6 cellular contexts compared by ENCODE assay signal in genomic region chr20:62367483-62368302, GRCh38. TPM values are rescaled to one million over a fixed set of nuclear protein-coding genes. Genes with fewer than 3 reads are reported as not detected.
DNase-seq lines count a peak whose midpoint lies in the region; ATAC-seq and TF ChIP-seq lines count a peak whose summit lies in the region.

No MANE protein-coding gene starts in this region.

- CTCF ChIA-PET in PC-9 (lab: Charles Lee), result interaction anchor here (0.7 to 1.0 kb wide), 3 partner anchors 15 to 424 kb away, joined by 4 to 11 read pairs (median 5); no protein-coding TSS in a partner anchor

- no peaks in the 10 kb centered on the region for H3K9me2 ChIP-seq in PC-9 (ENCODE audit: insufficient read depth)

- H3K4me3 ChIP-seq in PC-9, result peak overlapping the region; percentile 58; the same call in 1 of the 2 replicates
- H3K4me3 ChIP-seq in right cardiac atrium (ENCODE audit: low read length), result peak overlapping the region; percentile 84
- H3K4me3 ChIP-seq in urinary bladder (ENCODE audit: low read depth, low read length), result peak overlapping the region; percentile 80

- H4K20me1 ChIP-seq in PC-9 (ENCODE audit: insufficient read depth), result peaks cover 11% of the 10 kb centered on the region; the same call in 1 of the 2 replicates

- 0 out of 2 replicates have a peak, but pooled peaks cover 5% of the 10 kb centered on the region for H3K36me3 ChIP-seq in PC-9 (ENCODE audit: low read depth)
- no peaks in the 10 kb centered on the region for H3K36me3 ChIP-seq in urinary bladder (ENCODE audit: insufficient read depth)

- POLR2A ChIA-PET in PC-9 (lab: Charles Lee; ENCODE audit: unreplicated experiment), result interaction anchor here (0.6 to 2.1 kb wide), 4 partner anchors 9 to 129 kb away, joined by 3 to 10 read pairs (median 8); no protein-coding TSS in a partner anchor

- ATAC-seq in right cardiac atrium, result no peak
- ATAC-seq in activated CD4-positive, CD25-positive, alpha-beta regulatory T cell treated with anti-CD3 and anti-CD28 coated beads, Interleukin-2, amount 50 U/mL, for 24 hours, result no peak

- no peaks in the 10 kb centered on the region for H3K9me3 ChIP-seq in PC-9 (ENCODE audit: insufficient read depth, low read depth)
- H3K9me3 ChIP-seq in right cardiac atrium (ENCODE audit: control insufficient read depth, low read length), result no peaks in the 10 kb centered on the region

- H2AFZ ChIP-seq in PC-9, result no peak overlapping the region

- peaks cover 48% of the 10 kb centered on the region for H3F3A ChIP-seq in PC-9 (ENCODE audit: insufficient read depth, low read depth)

- H3K4me1 ChIP-seq in PC-9 (replicated peaks; ENCODE audit: insufficient read depth) (peaks cover 59% of the 10 kb centered on the region), right cardiac atrium (ENCODE audit: control insufficient read depth, insufficient read depth, low read length) (peaks cover 9% of the 10 kb centered on the region), urinary bladder (ENCODE audit: insufficient read depth) (peaks cover 2% of the 10 kb centered on the region)

- H3K4me2 ChIP-seq in PC-9, result peak overlapping the region; percentile 99

- H3K27ac ChIP-seq in PC-9 (no peak overlapping the region), right cardiac atrium (ENCODE audit: low read length) (peak overlapping the region; percentile 24), urinary bladder (ENCODE audit: low read depth) (no peak overlapping the region)

- peaks cover 44% of the 10 kb centered on the region for H3K79me2 ChIP-seq in PC-9 (ENCODE audit: low read depth)

- intact Hi-C loops in PC-9 (cut with micrococcal nuclease; ENCODE audit: unreplicated experiment) (loop anchor here (2.0 to 5.0 kb wide), 2 partner anchors 129 to 425 kb away; partner anchors contain the start of gene OSBPL2), right cardiac atrium (cut with DNase I) (no loop called here)

- no peak for TF ChIP-seq CTCF in PC-9 (conservative IDR thresholded peaks at IDR 0.05)

- BruUV-seq in PC-9 (replicated peaks; lab: Mats Ljungman, UMichigan), result no TSS peak

- 4% methylated on average over 52 of the region's 53 CpGs for WGBS in right cardiac atrium
- WGBS in urinary bladder, result 3% methylated on average over 53 of the region's 53 CpGs

- H3K27me3 ChIP-seq in PC-9 (ENCODE audit: insufficient read depth, low read depth) (no peaks in the 10 kb centered on the region), right cardiac atrium (ENCODE audit: control insufficient read depth, insufficient read depth) (no peaks in the 10 kb centered on the region)

- peak; percentile 74 for DNase-seq in ELF-1 (ENCODE audit: low read depth, low spot score)
- peak; percentile 58 to 69 for DNase-seq in PC-9
- DNase-seq in right cardiac atrium, result peak; percentile 53 to 85 (median 79)
- DNase-seq in RKO (ENCODE audit: low spot score), result no peak

RNA-seq across cellular contexts. Expression of gene LAMA5, which starts 0.6 kb away (rescaled TPM):
- total RNA-seq in PC-9 (2021) (700 and 744 TPM in 2 replicates), right cardiac atrium (10 to 100 TPM; 77.4 to 97.9 (median 86.8) TPM), urinary bladder (40.4 TPM)
- polyA plus RNA-seq in right cardiac atrium (93.7 TPM), urinary bladder (162 TPM)

RNA-seq across cellular contexts. Expression of gene RPS21, which starts 19.2 kb away (rescaled TPM):
- total RNA-seq in PC-9 (2021) (2,188 and 2,275 TPM in 2 replicates), right cardiac atrium (100 to 1,000 TPM; 703 to 815 (median 736) TPM), urinary bladder (396 TPM)
- polyA plus RNA-seq in right cardiac atrium (2,060 TPM), urinary bladder (4,730 TPM)

RNA-seq across cellular contexts. Expression of gene CABLES2, which starts 39.4 kb away (rescaled TPM):
- 11.2 and 14.1 TPM in 2 replicates for total RNA-seq in PC-9 (2021)
- 10 to 100 TPM; 12.3 to 29.4 (median 16.3) TPM for total RNA-seq in right cardiac atrium
- polyA plus RNA-seq in right cardiac atrium, result 10.9 TPM
- 2.1 TPM for total RNA-seq in urinary bladder
- 5.7 TPM for polyA plus RNA-seq in urinary bladder

RNA-seq across cellular contexts. Expression of gene RBBP8NL, which starts 59.6 kb away (rescaled TPM):
- 8.7 and 14.0 TPM in 2 replicates for total RNA-seq in PC-9 (2021)
- total RNA-seq in right cardiac atrium, result not detected
- not detected for polyA plus RNA-seq in right cardiac atrium
- 0.69 TPM for total RNA-seq in urinary bladder
- polyA plus RNA-seq in urinary bladder, result 1.1 TPM
